ENCODE assay signal across 23 cellular contexts in genomic region chr7:7919449-7919945, GRCh38. TPM values are rescaled to one million over a fixed set of nuclear protein-coding genes. Genes with fewer than 3 reads are reported as not detected.
A peak's percentile ranks its signal among the peaks of the same experiment; 100 is the strongest.
DNase-seq lines count a peak whose midpoint lies in the region; ATAC-seq and TF ChIP-seq lines count a peak whose summit lies in the region.
"Had no signal": no experiment of that assay in that cellular context is flagged by ENCODE, and none has a peak within 500 bp of the region (broad histone marks: within the 10 kb centered on the region; RNA-seq: fewer than 3 reads in every experiment).

No MANE protein-coding gene starts in this region.

- peaks cover 0 to 3% of the 10 kb centered on the region in 2 donors for H3K9me3 Mint-ChIP-seq in stimulated activated naive B cell treated with anti-CD40 and anti-IgM and Interleukin-4, amounts not matched to agents 10 μg/mL and 1 μg/mL and 100 μg/mL, for 72 hours
- H3K9me3 Mint-ChIP-seq: activated CD4-positive, alpha-beta memory T cell treated with anti-CD3 and anti-CD28 coated beads for 36 hours; H9 had no signal

- no peaks in the 10 kb centered on the region for H3K9me2 ChIP-seq in OCI-LY7 (ENCODE audit: insufficient read depth, low read length)
- H3K9me2 ChIP-seq: SK-N-SH had no signal

- H3K27ac ChIP-seq in OCI-LY7 (ENCODE audit: low read depth, low read length, poor library complexity, severe bottlenecking) (peak overlapping the region; percentile 87), SJCRH30 (no peak overlapping the region)

- peaks cover 8 to 10% of the 10 kb centered on the region in 2 donors for H3K36me3 Mint-ChIP-seq in stimulated activated naive B cell treated with anti-CD40 and anti-IgM and Interleukin-4, amounts not matched to agents 10 μg/mL and 1 μg/mL and 100 μg/mL, for 72 hours
- H3K36me3 Mint-ChIP-seq: activated CD4-positive, alpha-beta memory T cell treated with anti-CD3 and anti-CD28 coated beads for 36 hours; type B pancreatic cell had no signal

- H3K4me3 ChIP-seq in OCI-LY7 (ENCODE audit: low read depth, low read length, poor library complexity, severe bottlenecking) (peak overlapping the region; percentile 3), SJCRH30 (no peak overlapping the region)
- H3K4me3 ChIP-seq: smooth muscle cell, stomach had no signal

- peak; percentile 17 for ATAC-seq in GM18861 (IDR thresholded peaks at IDR 0.05; ENCODE audit: unreplicated experiment)
- ATAC-seq in HG02763 (IDR thresholded peaks at IDR 0.05; ENCODE audit: unreplicated experiment): peak; percentile 10
- ATAC-seq in stimulated activated naive B cell treated with anti-CD40 and anti-IgM and Interleukin-4, amounts not matched to agents 10 μg/mL and 1 μg/mL and 100 μg/mL, for 72 hours (replicated peaks): peak; percentile 69
- ATAC-seq in HG03175 (IDR thresholded peaks at IDR 0.05; ENCODE audit: unreplicated experiment): no peak

- no peak for TF ChIP-seq CTCF in OCI-LY7 (conservative IDR thresholded peaks at IDR 0.05; ENCODE audit: low read length)

- no peaks in the 10 kb centered on the region for H3K27me3 ChIP-seq in SJCRH30
- H3K27me3 ChIP-seq: stomach had no signal

- no TSS peak for BruUV-seq in OCI-LY7 (replicated peaks; lab: Mats Ljungman, UMichigan)

- no peaks in the 10 kb centered on the region for H4K20me1 ChIP-seq in OCI-LY7 (ENCODE audit: insufficient read depth, low read length)

- H3K36me3 ChIP-seq in OCI-LY7 (ENCODE audit: insufficient read depth, low read length) (no peaks in the 10 kb centered on the region; the same call in 1 of the 2 replicates), SJCRH30 (no peaks in the 10 kb centered on the region)
- H3K36me3 ChIP-seq: stomach had no signal

- CTCF ChIA-PET in OCI-LY7 (lab: Charles Lee; ENCODE audit: unreplicated experiment): interaction anchor here (1.7 kb wide), 1 partner anchor 48 kb away, joined by 4 read pairs; no protein-coding TSS in a partner anchor

- DNase-seq in OCI-LY7 (ENCODE audit: low spot score) (no peak), SJCRH30 (no peak), SK-N-DZ (ENCODE audit: low spot score) (no peak), NCI-H2081 (lab: John Stamatoyannopoulos, UW) (no peak)
- DNase-seq in stimulated activated naive B cell treated with anti-CD40 and anti-IgM and Interleukin-4, amounts not matched to agents 10 μg/mL and 1 μg/mL and 100 μg/mL, for 72 hours: no peak
- DNase-seq: activated CD4-positive, alpha-beta memory T cell treated with anti-CD3 and anti-CD28 coated beads for 36 hours; activated naive CD4-positive, alpha-beta T cell treated with Interleukin-2 at 50 U/mL for 16 hours; activated T-cell treated with anti-CD3 and anti-CD28 coated beads for 4 hours; caudate nucleus; foreskin melanocyte; H9; NCI-H1048; NCI-H2029; NCI-H446; NK-92 treated with Interleukin-12 subunit alpha and Interleukin-12 subunit beta, amount 100 ng/mL, for 24 hours; SK-N-SH; stimulated activated CD4-positive, alpha-beta T cell treated with anti-CD3 and anti-CD28 coated beads, Interleukin-4, amount 100 ng/mL, for 1 hour; stomach had no signal

- H2AFZ ChIP-seq in OCI-LY7 (ENCODE audit: low read length): peak overlapping the region; percentile 67; the same call in 1 of the 2 replicates

- H3K79me2 ChIP-seq in OCI-LY7 (ENCODE audit: insufficient read depth, low read depth, low read length): peaks cover 10% of the 10 kb centered on the region; the same call in 1 of the 2 replicates

- H3K9me3 ChIP-seq in OCI-LY7 (ENCODE audit: low read length) (no peaks in the 10 kb centered on the region; the same call in 1 of the 2 replicates), SJCRH30 (replicated peaks) (no peaks in the 10 kb centered on the region)
- H3K9me3 ChIP-seq: SK-N-SH, stomach had no signal

- peak overlapping the region; percentile 84 for H3K4me2 ChIP-seq in OCI-LY7 (ENCODE audit: low read length)
- H3K4me2 ChIP-seq: SK-N-SH, smooth muscle cell had no signal

- peaks cover 27 to 38% of the 10 kb centered on the region in 2 donors for H3K4me1 Mint-ChIP-seq in stimulated activated naive B cell treated with anti-CD40 and anti-IgM and Interleukin-4, amounts not matched to agents 10 μg/mL and 1 μg/mL and 100 μg/mL, for 72 hours

- H3K27ac Mint-ChIP-seq in stimulated activated naive B cell treated with anti-CD40 and anti-IgM and Interleukin-4, amounts not matched to agents 10 μg/mL and 1 μg/mL and 100 μg/mL, for 72 hours: no peak overlapping the region
- H3K27ac Mint-ChIP-seq: activated CD4-positive, alpha-beta memory T cell treated with anti-CD3 and anti-CD28 coated beads for 36 hours; type B pancreatic cell had no signal

- POLR2A ChIA-PET in OCI-LY7 (lab: Charles Lee): interaction anchor here (0.6 to 6.2 kb wide), 15 partner anchors 7 to 216 kb away, joined by 3 to 69 read pairs (median 6); partner anchors contain the start of genes GLCCI1 and RPA3

- H3K27me3 Mint-ChIP-seq in stimulated activated naive B cell treated with anti-CD40 and anti-IgM and Interleukin-4, amounts not matched to agents 10 μg/mL and 1 μg/mL and 100 μg/mL, for 72 hours: no peaks in the 10 kb centered on the region
- H3K27me3 Mint-ChIP-seq: activated CD4-positive, alpha-beta memory T cell treated with anti-CD3 and anti-CD28 coated beads for 36 hours; type B pancreatic cell had no signal

- H3K4me3 Mint-ChIP-seq in stimulated activated naive B cell treated with anti-CD40 and anti-IgM and Interleukin-4, amounts not matched to agents 10 μg/mL and 1 μg/mL and 100 μg/mL, for 72 hours: no peak overlapping the region
- H3K4me3 Mint-ChIP-seq: activated CD4-positive, alpha-beta memory T cell treated with anti-CD3 and anti-CD28 coated beads for 36 hours; H9; type B pancreatic cell had no signal

- peaks cover 68% of the 10 kb centered on the region for H3K4me1 ChIP-seq in OCI-LY7 (ENCODE audit: insufficient read depth, low read length, poor library complexity, severe bottlenecking)
- H3K4me1 ChIP-seq in SJCRH30: peaks cover 5% of the 10 kb centered on the region; the same call in 1 of the 2 replicates

- intact Hi-C loops in OCI-LY7 (cut with micrococcal nuclease; ENCODE audit: unreplicated experiment): no loop called here

RNA-seq across cellular contexts. Expression of gene GLCCI1, which starts 49.1 kb away (rescaled TPM):
- 18.5 and 21.3 TPM in 2 replicates for total RNA-seq in OCI-LY7 (2014; rRNA removed; shearing (Covaris generic))
- 85.6 and 108 TPM in 2 replicates for total RNA-seq in OCI-LY7 (2022)
- total RNA-seq in SJCRH30 (2014; rRNA removed; shearing (Covaris generic)): 9.1 and 11.8 TPM in 2 replicates
- polyA plus RNA-seq in SK-N-DZ (2014; cell fraction: cytosol; rRNA removed): 40.2 and 50.3 TPM in 2 replicates
- 70.6 and 72.1 TPM in 2 replicates for polyA plus RNA-seq in SK-N-DZ (2014; cell fraction: nucleus; rRNA removed)
